ENCODE assay signal across 19 cellular contexts in the genomic region with DNA sequence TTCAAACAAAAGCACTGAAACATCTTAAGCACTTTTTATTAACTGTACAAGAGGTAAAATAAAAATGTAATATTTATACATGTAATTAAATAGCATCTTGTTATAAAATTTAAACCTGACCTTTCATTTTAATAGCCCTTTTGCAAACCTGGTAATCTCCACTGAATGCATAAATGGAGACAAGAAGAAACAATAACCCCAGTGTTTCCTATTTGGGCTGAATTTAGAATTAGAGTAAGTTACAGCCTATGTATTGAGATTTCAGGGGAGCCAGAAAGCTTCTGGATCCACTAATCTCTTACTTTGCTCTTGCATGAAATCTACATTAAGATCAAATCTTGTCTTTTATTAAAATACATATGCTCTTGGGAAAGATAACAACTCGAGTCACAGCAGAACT.
"Had no signal": no experiment of that assay in that cellular context is flagged by ENCODE, and none has a peak within 500 bp of the region (broad histone marks: within the 10 kb centered on the region; RNA-seq: fewer than 3 reads in every experiment).

No MANE protein-coding gene starts in this region.

- DNase-seq: activated CD4-positive, alpha-beta memory T cell treated with anti-CD3 and anti-CD28 coated beads for 36 hours; activated effector memory CD4-positive, alpha-beta T cell treated with Interleukin-2 at 50 U/mL for 16 hours; activated naive CD4-positive, alpha-beta T cell treated with anti-CD3 and anti-CD28 coated beads, Interleukin-2, amount 50 U/mL, for 16 hours; activated T-cell treated with anti-CD3 and anti-CD28 coated beads, Interleukin-2, amount 50 U/mL, for 24 hours; effector memory CD4-positive, alpha-beta T cell; heart right ventricle; islet precursor cell; left lung; mucosa of descending colon; naive thymus-derived CD8-positive, alpha-beta T cell; stimulated activated naive CD8-positive, alpha-beta T cell treated with anti-CD3 and anti-CD28 coated beads, Interleukin-15, Interleukin-2, amounts not matched to agents 100 U/mL and 50 U/mL, for 24 hours; upper lobe of left lung; WERI-Rb-1 had no signal

- ATAC-seq: gastroesophageal sphincter; heart right ventricle; left lung; naive thymus-derived CD8-positive, alpha-beta T cell; stimulated activated naive CD8-positive, alpha-beta T cell treated with anti-CD3 and anti-CD28 coated beads, Interleukin-15, Interleukin-2, amounts not matched to agents 100 U/mL and 50 U/mL, for 24 hours had no signal

- H3K27me3 Mint-ChIP-seq: activated CD4-positive, alpha-beta memory T cell treated with anti-CD3 and anti-CD28 coated beads for 36 hours; activated T-cell treated with anti-CD3 and anti-CD28 coated beads, Interleukin-2, amount 50 U/mL, for 24 hours; central memory CD8-positive, alpha-beta T cell; dendritic cell treated with granulocyte-macrophage colony-stimulating factor and Interleukin-4, amounts not matched to agents 40 ng/mL and 50 ng/mL, for 4 days; naive thymus-derived CD8-positive, alpha-beta T cell had no signal

- H3K4me3 Mint-ChIP-seq: activated CD4-positive, alpha-beta memory T cell treated with anti-CD3 and anti-CD28 coated beads for 36 hours; activated T-cell treated with anti-CD3 and anti-CD28 coated beads, Interleukin-2, amount 50 U/mL, for 24 hours; central memory CD8-positive, alpha-beta T cell; dendritic cell treated with granulocyte-macrophage colony-stimulating factor and Interleukin-4, amounts not matched to agents 40 ng/mL and 50 ng/mL, for 4 days; naive thymus-derived CD8-positive, alpha-beta T cell; T-helper 1 cell treated with Interleukin-12 subunit alpha and Interleukin-12 subunit beta and Interleukin-4 antibody, amounts not matched to agents 30 μg/mL and 1 μg/mL, for 36 hours had no signal

- H3K4me1 Mint-ChIP-seq: central memory CD8-positive, alpha-beta T cell; naive thymus-derived CD8-positive, alpha-beta T cell had no signal

- H3K9me3 ChIP-seq: body of pancreas, gastroesophageal sphincter, heart right ventricle, left lung, mucosa of descending colon, right atrium auricular region, upper lobe of left lung had no signal

- H3K9me3 Mint-ChIP-seq: dendritic cell treated with granulocyte-macrophage colony-stimulating factor and Interleukin-4, amounts not matched to agents 40 ng/mL and 50 ng/mL, for 4 days had no signal

- H3K4me1 ChIP-seq: left lung, right atrium auricular region, upper lobe of left lung had no signal

- H3K4me3 ChIP-seq: body of pancreas, gastroesophageal sphincter, heart right ventricle, left lung, mucosa of descending colon, right atrium auricular region, upper lobe of left lung had no signal

- H3K27ac Mint-ChIP-seq: activated CD4-positive, alpha-beta memory T cell treated with anti-CD3 and anti-CD28 coated beads for 36 hours; activated T-cell treated with anti-CD3 and anti-CD28 coated beads, Interleukin-2, amount 50 U/mL, for 24 hours; dendritic cell treated with granulocyte-macrophage colony-stimulating factor and Interleukin-4, amounts not matched to agents 40 ng/mL and 50 ng/mL, for 4 days; naive thymus-derived CD8-positive, alpha-beta T cell; T-helper 1 cell treated with Interleukin-12 subunit alpha and Interleukin-12 subunit beta and Interleukin-4 antibody, amounts not matched to agents 30 μg/mL and 1 μg/mL, for 36 hours had no signal

- H3K36me3 Mint-ChIP-seq: activated CD4-positive, alpha-beta memory T cell treated with anti-CD3 and anti-CD28 coated beads for 36 hours; naive thymus-derived CD8-positive, alpha-beta T cell had no signal

- H3K36me3 ChIP-seq: gastroesophageal sphincter, heart right ventricle, left lung, right atrium auricular region, upper lobe of left lung, WERI-Rb-1 had no signal

- H3K27ac ChIP-seq: gastroesophageal sphincter, heart right ventricle, left lung, right atrium auricular region, upper lobe of left lung, WERI-Rb-1 had no signal

- H3K27me3 ChIP-seq: body of pancreas, gastroesophageal sphincter, heart right ventricle, left lung, right atrium auricular region, upper lobe of left lung had no signal
